ENCODE assay signal across 1 cellular context in the genomic region with DNA sequence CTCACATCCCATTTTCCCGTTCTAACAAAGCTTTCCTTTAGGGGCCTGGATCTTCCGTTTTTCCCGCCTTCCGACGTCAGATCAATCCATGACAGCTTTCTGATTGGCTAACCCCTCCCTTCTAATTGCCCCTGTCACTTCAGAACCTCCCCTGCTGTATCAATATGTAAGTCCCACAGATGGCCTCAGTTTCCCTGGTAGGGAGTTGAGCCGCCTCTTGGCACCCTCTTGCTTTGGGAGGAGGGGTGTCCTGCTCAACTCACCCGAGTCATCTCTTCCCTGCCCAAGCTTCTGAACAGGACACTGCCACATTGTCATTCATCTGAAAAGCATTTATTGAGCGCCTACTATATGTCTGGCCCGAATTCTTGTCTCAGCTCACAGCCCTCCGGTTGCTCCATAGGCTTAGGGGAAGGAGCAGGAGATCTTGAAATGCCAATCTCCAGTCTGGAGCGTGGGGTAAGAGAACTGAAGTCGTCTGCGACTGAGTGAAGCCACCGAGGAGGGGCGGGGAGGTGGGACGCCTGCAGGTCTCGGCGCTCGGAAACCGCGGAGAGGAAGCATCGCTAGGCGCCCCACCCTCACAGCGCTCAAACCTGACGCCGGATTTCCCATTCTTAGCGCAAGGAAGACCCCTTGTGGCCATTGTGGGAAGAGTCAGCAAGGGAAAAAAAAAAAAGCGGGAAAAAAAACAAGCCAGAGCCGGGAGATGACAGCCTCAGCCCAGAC.
TF ChIP-seq lines count a peak whose summit lies in the region.

No MANE protein-coding gene starts in this region.

TF ChIP-seq in HEK293, 187 proteins besides CTCF, POLR2A, EP300 and RAD21 (continued from another document and continues in another):
- TF ChIP-seq, protein P1, sequence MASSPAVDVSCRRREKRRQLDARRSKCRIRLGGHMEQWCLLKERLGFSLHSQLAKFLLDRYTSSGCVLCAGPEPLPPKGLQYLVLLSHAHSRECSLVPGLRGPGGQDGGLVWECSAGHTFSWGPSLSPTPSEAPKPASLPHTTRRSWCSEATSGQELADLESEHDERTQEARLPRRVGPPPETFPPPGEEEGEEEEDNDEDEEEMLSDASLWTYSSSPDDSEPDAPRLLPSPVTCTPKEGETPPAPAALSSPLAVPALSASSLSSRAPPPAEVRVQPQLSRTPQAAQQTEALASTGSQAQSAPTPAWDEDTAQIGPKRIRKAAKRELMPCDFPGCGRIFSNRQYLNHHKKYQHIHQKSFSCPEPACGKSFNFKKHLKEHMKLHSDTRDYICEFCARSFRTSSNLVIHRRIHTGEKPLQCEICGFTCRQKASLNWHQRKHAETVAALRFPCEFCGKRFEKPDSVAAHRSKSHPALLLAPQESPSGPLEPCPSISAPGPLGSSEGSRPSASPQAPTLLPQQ (tag by site-specific recombination; IDR thresholded peaks at IDR 0.05) = peak; percentile 67; the same call in 1 of the 2 replicates
- TF ChIP-seq, protein P2, sequence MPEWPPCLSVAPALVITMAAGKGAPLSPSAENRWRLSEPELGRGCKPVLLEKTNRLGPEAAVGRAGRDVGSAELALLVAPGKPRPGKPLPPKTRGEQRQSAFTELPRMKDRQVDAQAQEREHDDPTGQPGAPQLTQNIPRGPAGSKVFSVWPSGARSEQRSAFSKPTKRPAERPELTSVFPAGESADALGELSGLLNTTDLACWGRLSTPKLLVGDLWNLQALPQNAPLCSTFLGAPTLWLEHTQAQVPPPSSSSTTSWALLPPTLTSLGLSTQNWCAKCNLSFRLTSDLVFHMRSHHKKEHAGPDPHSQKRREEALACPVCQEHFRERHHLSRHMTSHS (tag by site-specific recombination; IDR thresholded peaks at IDR 0.05) = no peak
- TF ChIP-seq ZNF174 (tag by site-specific recombination; IDR thresholded peaks at IDR 0.05) (no peak), ZNF660 (tag by site-specific recombination; IDR thresholded peaks at IDR 0.05) (peak; percentile 83), PRDM1 (tag by site-specific recombination; IDR thresholded peaks at IDR 0.05) (no peak), HOXC10 (CRISPR knock-in tag; IDR thresholded peaks at IDR 0.05) (no peak), ZNF184 (tag by site-specific recombination; IDR thresholded peaks at IDR 0.05) (no peak), KLF16 (tag by site-specific recombination; IDR thresholded peaks at IDR 0.05) (peak; percentile 77), GLI2 (tag by site-specific recombination; IDR thresholded peaks at IDR 0.05; ENCODE audit: borderline replicate concordance, low read depth) (no peak), MYNN (tag by site-specific recombination; IDR thresholded peaks at IDR 0.05; ENCODE audit: borderline replicate concordance) (0 out of 2 replicates have a peak, but pooled peaks have one; percentile 41), ZFP69B (tag by site-specific recombination; IDR thresholded peaks at IDR 0.05) (0 out of 2 replicates have a peak, but pooled peaks have one; percentile 25), ZNF521 (tag by site-specific recombination; IDR thresholded peaks at IDR 0.05) (no peak), ZBTB21 (tag by site-specific recombination; IDR thresholded peaks at IDR 0.05) (no peak), ZNF48 (tag by site-specific recombination; IDR thresholded peaks at IDR 0.05) (no peak), ZNF510 (tag by site-specific recombination; IDR thresholded peaks at IDR 0.05; ENCODE audit: insufficient replicate concordance) (no peak), SALL2 (tag by site-specific recombination; IDR thresholded peaks at IDR 0.05; ENCODE audit: borderline replicate concordance) (no peak), ZNF776 (tag by site-specific recombination; IDR thresholded peaks at IDR 0.05; ENCODE audit: borderline replicate concordance) (no peak), ZSCAN30 (tag by site-specific recombination; IDR thresholded peaks at IDR 0.05) (peak; percentile 75), ZFP41 (tag by site-specific recombination; IDR thresholded peaks at IDR 0.05; ENCODE audit: borderline replicate concordance) (no peak), ZNF561 (tag by site-specific recombination; IDR thresholded peaks at IDR 0.05; ENCODE audit: borderline replicate concordance) (0 out of 2 replicates have a peak, but pooled peaks have one; percentile 53)
- TF ChIP-seq, protein P3, sequence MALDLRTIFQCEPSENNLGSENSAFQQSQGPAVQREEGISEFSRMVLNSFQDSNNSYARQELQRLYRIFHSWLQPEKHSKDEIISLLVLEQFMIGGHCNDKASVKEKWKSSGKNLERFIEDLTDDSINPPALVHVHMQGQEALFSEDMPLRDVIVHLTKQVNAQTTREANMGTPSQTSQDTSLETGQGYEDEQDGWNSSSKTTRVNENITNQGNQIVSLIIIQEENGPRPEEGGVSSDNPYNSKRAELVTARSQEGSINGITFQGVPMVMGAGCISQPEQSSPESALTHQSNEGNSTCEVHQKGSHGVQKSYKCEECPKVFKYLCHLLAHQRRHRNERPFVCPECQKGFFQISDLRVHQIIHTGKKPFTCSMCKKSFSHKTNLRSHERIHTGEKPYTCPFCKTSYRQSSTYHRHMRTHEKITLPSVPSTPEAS (tag by site-specific recombination; IDR thresholded peaks at IDR 0.05) = no peak
- TF ChIP-seq, protein P4, sequence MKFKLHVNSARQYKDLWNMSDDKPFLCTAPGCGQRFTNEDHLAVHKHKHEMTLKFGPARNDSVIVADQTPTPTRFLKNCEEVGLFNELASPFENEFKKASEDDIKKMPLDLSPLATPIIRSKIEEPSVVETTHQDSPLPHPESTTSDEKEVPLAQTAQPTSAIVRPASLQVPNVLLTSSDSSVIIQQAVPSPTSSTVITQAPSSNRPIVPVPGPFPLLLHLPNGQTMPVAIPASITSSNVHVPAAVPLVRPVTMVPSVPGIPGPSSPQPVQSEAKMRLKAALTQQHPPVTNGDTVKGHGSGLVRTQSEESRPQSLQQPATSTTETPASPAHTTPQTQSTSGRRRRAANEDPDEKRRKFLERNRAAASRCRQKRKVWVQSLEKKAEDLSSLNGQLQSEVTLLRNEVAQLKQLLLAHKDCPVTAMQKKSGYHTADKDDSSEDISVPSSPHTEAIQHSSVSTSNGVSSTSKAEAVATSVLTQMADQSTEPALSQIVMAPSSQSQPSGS (tag by site-specific recombination; IDR thresholded peaks at IDR 0.05; ENCODE audit: low read depth) = no peak
- TF ChIP-seq, protein P5, sequence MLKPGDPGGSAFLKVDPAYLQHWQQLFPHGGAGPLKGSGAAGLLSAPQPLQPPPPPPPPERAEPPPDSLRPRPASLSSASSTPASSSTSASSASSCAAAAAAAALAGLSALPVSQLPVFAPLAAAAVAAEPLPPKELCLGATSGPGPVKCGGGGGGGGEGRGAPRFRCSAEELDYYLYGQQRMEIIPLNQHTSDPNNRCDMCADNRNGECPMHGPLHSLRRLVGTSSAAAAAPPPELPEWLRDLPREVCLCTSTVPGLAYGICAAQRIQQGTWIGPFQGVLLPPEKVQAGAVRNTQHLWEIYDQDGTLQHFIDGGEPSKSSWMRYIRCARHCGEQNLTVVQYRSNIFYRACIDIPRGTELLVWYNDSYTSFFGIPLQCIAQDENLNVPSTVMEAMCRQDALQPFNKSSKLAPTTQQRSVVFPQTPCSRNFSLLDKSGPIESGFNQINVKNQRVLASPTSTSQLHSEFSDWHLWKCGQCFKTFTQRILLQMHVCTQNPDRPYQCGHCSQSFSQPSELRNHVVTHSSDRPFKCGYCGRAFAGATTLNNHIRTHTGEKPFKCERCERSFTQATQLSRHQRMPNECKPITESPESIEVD (tag by site-specific recombination; IDR thresholded peaks at IDR 0.05) = no peak
- TF ChIP-seq, protein P6, sequence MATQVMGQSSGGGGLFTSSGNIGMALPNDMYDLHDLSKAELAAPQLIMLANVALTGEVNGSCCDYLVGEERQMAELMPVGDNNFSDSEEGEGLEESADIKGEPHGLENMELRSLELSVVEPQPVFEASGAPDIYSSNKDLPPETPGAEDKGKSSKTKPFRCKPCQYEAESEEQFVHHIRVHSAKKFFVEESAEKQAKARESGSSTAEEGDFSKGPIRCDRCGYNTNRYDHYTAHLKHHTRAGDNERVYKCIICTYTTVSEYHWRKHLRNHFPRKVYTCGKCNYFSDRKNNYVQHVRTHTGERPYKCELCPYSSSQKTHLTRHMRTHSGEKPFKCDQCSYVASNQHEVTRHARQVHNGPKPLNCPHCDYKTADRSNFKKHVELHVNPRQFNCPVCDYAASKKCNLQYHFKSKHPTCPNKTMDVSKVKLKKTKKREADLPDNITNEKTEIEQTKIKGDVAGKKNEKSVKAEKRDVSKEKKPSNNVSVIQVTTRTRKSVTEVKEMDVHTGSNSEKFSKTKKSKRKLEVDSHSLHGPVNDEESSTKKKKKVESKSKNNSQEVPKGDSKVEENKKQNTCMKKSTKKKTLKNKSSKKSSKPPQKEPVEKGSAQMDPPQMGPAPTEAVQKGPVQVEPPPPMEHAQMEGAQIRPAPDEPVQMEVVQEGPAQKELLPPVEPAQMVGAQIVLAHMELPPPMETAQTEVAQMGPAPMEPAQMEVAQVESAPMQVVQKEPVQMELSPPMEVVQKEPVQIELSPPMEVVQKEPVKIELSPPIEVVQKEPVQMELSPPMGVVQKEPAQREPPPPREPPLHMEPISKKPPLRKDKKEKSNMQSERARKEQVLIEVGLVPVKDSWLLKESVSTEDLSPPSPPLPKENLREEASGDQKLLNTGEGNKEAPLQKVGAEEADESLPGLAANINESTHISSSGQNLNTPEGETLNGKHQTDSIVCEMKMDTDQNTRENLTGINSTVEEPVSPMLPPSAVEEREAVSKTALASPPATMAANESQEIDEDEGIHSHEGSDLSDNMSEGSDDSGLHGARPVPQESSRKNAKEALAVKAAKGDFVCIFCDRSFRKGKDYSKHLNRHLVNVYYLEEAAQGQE (tag by site-specific recombination; IDR thresholded peaks at IDR 0.05) = no peak
- TF ChIP-seq, protein P7, sequence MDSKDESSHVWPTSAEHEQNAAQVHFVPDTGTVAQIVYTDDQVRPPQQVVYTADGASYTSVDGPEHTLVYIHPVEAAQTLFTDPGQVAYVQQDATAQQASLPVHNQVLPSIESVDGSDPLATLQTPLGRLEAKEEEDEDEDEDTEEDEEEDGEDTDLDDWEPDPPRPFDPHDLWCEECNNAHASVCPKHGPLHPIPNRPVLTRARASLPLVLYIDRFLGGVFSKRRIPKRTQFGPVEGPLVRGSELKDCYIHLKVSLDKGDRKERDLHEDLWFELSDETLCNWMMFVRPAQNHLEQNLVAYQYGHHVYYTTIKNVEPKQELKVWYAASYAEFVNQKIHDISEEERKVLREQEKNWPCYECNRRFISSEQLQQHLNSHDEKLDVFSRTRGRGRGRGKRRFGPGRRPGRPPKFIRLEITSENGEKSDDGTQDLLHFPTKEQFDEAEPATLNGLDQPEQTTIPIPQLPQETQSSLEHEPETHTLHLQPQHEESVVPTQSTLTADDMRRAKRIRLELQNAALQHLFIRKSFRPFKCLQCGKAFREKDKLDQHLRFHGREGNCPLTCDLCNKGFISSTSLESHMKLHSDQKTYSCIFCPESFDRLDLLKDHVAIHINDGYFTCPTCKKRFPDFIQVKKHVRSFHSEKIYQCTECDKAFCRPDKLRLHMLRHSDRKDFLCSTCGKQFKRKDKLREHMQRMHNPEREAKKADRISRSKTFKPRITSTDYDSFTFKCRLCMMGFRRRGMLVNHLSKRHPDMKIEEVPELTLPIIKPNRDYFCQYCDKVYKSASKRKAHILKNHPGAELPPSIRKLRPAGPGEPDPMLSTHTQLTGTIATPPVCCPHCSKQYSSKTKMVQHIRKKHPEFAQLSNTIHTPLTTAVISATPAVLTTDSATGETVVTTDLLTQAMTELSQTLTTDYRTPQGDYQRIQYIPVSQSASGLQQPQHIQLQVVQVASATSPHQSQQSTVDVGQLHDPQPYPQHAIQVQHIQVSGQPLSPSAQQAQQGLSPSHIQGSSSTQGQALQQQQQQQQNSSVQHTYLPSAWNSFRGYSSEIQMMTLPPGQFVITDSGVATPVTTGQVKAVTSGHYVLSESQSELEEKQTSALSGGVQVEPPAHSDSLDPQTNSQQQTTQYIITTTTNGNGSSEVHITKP (tag by site-specific recombination; IDR thresholded peaks at IDR 0.05) = peak; percentile 41; the same call in 1 of the 2 replicates
- TF ChIP-seq, protein P8, sequence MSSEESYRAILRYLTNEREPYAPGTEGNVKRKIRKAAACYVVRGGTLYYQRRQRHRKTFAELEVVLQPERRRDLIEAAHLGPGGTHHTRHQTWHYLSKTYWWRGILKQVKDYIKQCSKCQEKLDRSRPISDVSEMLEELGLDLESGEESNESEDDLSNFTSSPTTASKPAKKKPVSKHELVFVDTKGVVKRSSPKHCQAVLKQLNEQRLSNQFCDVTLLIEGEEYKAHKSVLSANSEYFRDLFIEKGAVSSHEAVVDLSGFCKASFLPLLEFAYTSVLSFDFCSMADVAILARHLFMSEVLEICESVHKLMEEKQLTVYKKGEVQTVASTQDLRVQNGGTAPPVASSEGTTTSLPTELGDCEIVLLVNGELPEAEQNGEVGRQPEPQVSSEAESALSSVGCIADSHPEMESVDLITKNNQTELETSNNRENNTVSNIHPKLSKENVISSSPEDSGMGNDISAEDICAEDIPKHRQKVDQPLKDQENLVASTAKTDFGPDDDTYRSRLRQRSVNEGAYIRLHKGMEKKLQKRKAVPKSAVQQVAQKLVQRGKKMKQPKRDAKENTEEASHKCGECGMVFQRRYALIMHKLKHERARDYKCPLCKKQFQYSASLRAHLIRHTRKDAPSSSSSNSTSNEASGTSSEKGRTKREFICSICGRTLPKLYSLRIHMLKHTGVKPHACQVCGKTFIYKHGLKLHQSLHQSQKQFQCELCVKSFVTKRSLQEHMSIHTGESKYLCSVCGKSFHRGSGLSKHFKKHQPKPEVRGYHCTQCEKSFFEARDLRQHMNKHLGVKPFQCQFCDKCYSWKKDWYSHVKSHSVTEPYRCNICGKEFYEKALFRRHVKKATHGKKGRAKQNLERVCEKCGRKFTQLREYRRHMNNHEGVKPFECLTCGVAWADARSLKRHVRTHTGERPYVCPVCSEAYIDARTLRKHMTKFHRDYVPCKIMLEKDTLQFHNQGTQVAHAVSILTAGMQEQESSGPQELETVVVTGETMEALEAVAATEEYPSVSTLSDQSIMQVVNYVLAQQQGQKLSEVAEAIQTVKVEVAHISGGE (tag by site-specific recombination; conservative IDR thresholded peaks at IDR 0.05; ENCODE audit: low read depth) = no peak; the same call in 1 of the 2 replicates
- TF ChIP-seq, protein P9, sequence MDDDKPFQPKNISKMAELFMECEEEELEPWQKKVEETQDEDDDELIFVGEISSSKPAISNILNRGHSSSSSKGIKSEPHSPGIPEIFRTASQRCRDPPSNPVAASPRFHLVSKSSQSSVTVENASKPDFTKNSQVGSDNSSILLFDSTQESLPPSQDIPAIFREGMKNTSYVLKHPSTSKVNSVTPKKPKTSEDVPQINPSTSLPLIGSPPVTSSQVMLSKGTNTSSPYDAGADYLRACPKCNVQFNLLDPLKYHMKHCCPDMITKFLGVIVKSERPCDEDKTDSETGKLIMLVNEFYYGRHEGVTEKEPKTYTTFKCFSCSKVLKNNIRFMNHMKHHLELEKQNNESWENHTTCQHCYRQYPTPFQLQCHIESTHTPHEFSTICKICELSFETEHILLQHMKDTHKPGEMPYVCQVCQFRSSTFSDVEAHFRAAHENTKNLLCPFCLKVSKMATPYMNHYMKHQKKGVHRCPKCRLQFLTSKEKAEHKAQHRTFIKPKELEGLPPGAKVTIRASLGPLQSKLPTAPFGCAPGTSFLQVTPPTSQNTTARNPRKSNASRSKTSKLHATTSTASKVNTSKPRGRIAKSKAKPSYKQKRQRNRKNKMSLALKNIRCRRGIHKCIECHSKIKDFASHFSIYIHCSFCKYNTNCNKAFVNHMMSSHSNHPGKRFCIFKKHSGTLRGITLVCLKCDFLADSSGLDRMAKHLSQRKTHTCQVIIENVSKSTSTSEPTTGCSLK (tag by site-specific recombination; IDR thresholded peaks at IDR 0.05) = no peak
